Comparison of ENCODE assay signal across 17 cellular contexts in the genomic region with DNA sequence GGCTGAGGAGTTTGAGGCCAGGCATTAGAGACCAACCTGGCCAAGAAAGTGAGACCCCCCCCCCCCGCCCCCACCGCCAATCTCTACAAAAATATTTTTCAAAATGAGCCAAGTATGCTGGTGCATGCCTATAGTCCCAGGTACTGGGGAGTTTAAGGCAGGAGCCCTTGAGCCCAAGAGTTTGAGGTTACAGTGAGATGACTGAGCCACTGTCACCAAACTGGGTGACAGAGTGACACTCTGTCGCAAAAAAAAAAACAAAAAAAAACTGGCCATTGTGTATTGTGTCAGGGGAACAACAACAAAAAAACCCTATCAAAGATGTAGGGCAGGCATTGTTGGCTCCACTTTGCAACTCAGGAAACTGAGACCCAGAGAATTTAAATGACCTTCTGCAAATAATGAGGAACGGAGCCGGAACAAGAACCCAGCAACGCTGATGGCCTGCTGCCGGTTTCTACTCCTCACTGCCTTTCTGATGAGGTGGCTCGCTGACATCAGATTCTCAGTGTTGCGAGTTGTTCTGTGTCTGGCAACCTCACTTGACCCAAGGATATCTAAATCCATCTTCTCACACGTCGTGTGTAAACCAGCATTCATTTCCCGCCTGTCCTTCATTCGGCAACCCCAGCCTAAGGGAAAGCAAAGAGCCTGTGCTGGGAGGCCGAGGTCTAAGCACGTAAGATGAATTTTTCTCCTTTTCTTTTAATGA.
A peak's percentile ranks its signal among the peaks of the same experiment; 100 is the strongest.
DNase-seq lines count a peak whose midpoint lies in the region; ATAC-seq and TF ChIP-seq lines count a peak whose summit lies in the region.
"Had no signal": no experiment of that assay in that cellular context is flagged by ENCODE, and none has a peak within 500 bp of the region (broad histone marks: within the 10 kb centered on the region; RNA-seq: fewer than 3 reads in every experiment).

No MANE protein-coding gene starts in this region.

- POLR2A ChIA-PET in naive thymus-derived CD8-positive, alpha-beta T cell (lab: Charles Lee) = no interaction called here

- H3K27ac Mint-ChIP-seq in activated T-helper 17 cell treated with anti-CD3 and anti-CD28 coated beads, Interleukin-2, amount 50 U/mL, for 72 hours = peak overlapping the region; percentile 86
- H3K27ac Mint-ChIP-seq in naive thymus-derived CD8-positive, alpha-beta T cell = no peak overlapping the region

- peak overlapping the region; percentile 54 for H3K4me3 Mint-ChIP-seq in activated T-helper 17 cell treated with anti-CD3 and anti-CD28 coated beads, Interleukin-2, amount 50 U/mL, for 72 hours
- H3K4me3 Mint-ChIP-seq in naive thymus-derived CD8-positive, alpha-beta T cell = no peak overlapping the region

- DNase-seq in NCI-H146 (lab: John Stamatoyannopoulos, UW) = peak; percentile 36
- DNase-seq in NCI-H146 treated with DMSO at 0.1 percent for 48 hours (lab: John Stamatoyannopoulos, UW; ENCODE audit: unreplicated experiment) = no peak
- DNase-seq in LNCaP clone FGC (ENCODE audit: low read depth) = peak; percentile 64
- peak; percentile 2 for DNase-seq in pons (ENCODE audit: low spot score)
- DNase-seq in naive thymus-derived CD8-positive, alpha-beta T cell = no peak
- no peak for DNase-seq in NCI-H187 treated with DMSO at 0.1 percent for 48 hours (lab: John Stamatoyannopoulos, UW)
- DNase-seq in HPDE6-E6E7 (ENCODE audit: extremely low spot score) = no peak
- DNase-seq: BE2C, MV-4-11, NCI-H1105 treated with DMSO at 0.1 percent for 48 hours, NCI-H2081 treated with DMSO at 0.1 percent for 48 hours, NCI-H2171 treated with DMSO at 0.1 percent for 48 hours, NCI-H526, RPMI8226, SHP77 had no signal

- no peaks in the 10 kb centered on the region for H3K9me3 Mint-ChIP-seq in activated T-helper 17 cell treated with anti-CD3 and anti-CD28 coated beads, Interleukin-2, amount 50 U/mL, for 72 hours
- peaks cover 0 to 5% (median 0%) of the 10 kb centered on the region in 9 donors for H3K9me3 Mint-ChIP-seq in naive thymus-derived CD8-positive, alpha-beta T cell

- peak; percentile 34 for ATAC-seq in activated T-helper 17 cell treated with anti-CD3 and anti-CD28 coated beads, Interleukin-2, amount 50 U/mL, for 72 hours (replicated peaks)
- no peak for ATAC-seq in naive thymus-derived CD8-positive, alpha-beta T cell

- H3K4me3 ChIP-seq in LNCaP clone FGC (ENCODE audit: low read depth, low read length) = no peak overlapping the region

- no peak for TF ChIP-seq CTCF in LNCaP clone FGC (IDR thresholded peaks at IDR 0.05; ENCODE audit: control insufficient read depth, extremely low read depth, insufficient read depth)

- no peaks in the 10 kb centered on the region for H3K27me3 Mint-ChIP-seq in activated T-helper 17 cell treated with anti-CD3 and anti-CD28 coated beads, Interleukin-2, amount 50 U/mL, for 72 hours
- H3K27me3 Mint-ChIP-seq in naive thymus-derived CD8-positive, alpha-beta T cell = no peaks in the 10 kb centered on the region

- H3K4me1 Mint-ChIP-seq in activated T-helper 17 cell treated with anti-CD3 and anti-CD28 coated beads, Interleukin-2, amount 50 U/mL, for 72 hours = peaks cover 5% of the 10 kb centered on the region
- H3K4me1 Mint-ChIP-seq in naive thymus-derived CD8-positive, alpha-beta T cell = peaks cover 1 to 10% (median 8%) of the 10 kb centered on the region in 4 donors

- H3K36me3 Mint-ChIP-seq in activated T-helper 17 cell treated with anti-CD3 and anti-CD28 coated beads, Interleukin-2, amount 50 U/mL, for 72 hours (ENCODE audit: low read depth) = no peaks in the 10 kb centered on the region
- no peaks in the 10 kb centered on the region for H3K36me3 Mint-ChIP-seq in naive thymus-derived CD8-positive, alpha-beta T cell
- H3K36me3 Mint-ChIP-seq: CD4-positive, CD25-positive, alpha-beta regulatory T cell had no signal

Comparison
In these comparisons a context has a peak if more than half of its experiments do, and no peak if none do; other contexts are left out.
1. DNase-seq: peak in NCI-H146 (single experiment), LNCaP clone FGC (single experiment) and pons (single experiment); none in NCI-H146 treated with DMSO at 0.1 percent for 48 hours (single experiment), naive thymus-derived CD8-positive, alpha-beta T cell (0 of 10), NCI-H187 treated with DMSO at 0.1 percent for 48 hours (single experiment) and HPDE6-E6E7 (single experiment).